1 cellular context compared by ENCODE assay signal in the genomic region with DNA sequence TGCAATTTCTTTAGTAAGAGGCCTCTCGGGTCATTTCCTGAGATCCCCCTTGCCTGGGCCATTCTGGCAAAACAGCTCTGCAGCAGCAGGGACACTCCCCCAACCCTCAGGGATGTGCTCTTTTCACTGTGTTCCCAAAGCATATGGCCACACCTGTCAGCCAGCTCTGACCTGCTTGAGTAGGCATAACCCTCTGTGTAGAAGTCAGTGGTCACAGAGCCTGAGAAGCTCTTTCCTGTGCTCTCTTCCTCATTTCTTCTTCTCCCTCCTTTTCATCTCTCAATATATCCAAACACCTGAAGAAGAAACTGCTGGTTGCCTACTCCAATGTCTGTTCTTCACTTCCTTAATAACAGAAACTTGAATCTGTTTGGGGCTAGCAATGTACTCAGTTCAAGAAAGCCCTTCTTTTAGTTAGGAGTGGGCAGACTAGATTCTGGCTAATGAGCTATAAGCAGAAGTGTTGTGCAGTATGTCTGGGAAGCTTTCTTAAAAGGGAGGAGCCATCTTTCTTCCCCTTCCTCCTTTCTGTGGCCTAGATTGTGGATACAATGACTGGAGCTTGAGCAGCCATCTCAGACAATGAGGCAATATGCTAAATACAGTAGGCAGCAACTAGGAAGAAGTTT.
TF ChIP-seq lines count a peak whose summit lies in the region.

No MANE protein-coding gene starts in this region.

TF ChIP-seq in SK-N-SH treated with all-trans-retinoic acid at 6 μM for 48 hours, 23 proteins besides CTCF, POLR2A, EP300 and RAD21 (continued from another document):
- TF ChIP-seq, protein P1, sequence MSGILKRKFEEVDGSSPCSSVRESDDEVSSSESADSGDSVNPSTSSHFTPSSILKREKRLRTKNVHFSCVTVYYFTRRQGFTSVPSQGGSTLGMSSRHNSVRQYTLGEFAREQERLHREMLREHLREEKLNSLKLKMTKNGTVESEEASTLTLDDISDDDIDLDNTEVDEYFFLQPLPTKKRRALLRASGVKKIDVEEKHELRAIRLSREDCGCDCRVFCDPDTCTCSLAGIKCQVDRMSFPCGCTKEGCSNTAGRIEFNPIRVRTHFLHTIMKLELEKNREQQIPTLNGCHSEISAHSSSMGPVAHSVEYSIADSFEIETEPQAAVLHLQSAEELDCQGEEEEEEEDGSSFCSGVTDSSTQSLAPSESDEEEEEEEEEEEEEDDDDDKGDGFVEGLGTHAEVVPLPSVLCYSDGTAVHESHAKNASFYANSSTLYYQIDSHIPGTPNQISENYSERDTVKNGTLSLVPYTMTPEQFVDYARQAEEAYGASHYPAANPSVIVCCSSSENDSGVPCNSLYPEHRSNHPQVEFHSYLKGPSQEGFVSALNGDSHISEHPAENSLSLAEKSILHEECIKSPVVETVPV (CRISPR knock-in tag; IDR thresholded peaks at IDR 0.05), result no peak
